14 cellular contexts compared by ENCODE assay signal in genomic region chr4:145735777-145736176, GRCh38. TPM values are rescaled to one million over a fixed set of nuclear protein-coding genes. Genes with fewer than 3 reads are reported as not detected.
A peak's percentile ranks its signal among the peaks of the same experiment; 100 is the strongest.
DNase-seq lines count a peak whose midpoint lies in the region; ATAC-seq and TF ChIP-seq lines count a peak whose summit lies in the region.
"Had no signal": no experiment of that assay in that cellular context is flagged by ENCODE, and none has a peak within 500 bp of the region (broad histone marks: within the 10 kb centered on the region; RNA-seq: fewer than 3 reads in every experiment).

No MANE protein-coding gene starts in this region.

- TF ChIP-seq CTCF in heart left ventricle (IDR thresholded peaks at IDR 0.05) = no peak
- TF ChIP-seq CTCF in endodermal cell (conservative IDR thresholded peaks at IDR 0.05) = no peak
- TF ChIP-seq CTCF in upper lobe of right lung (IDR thresholded peaks at IDR 0.05) = no peak

- H3K27me3 ChIP-seq in heart left ventricle = no peaks in the 10 kb centered on the region
- no peaks in the 10 kb centered on the region for H3K27me3 ChIP-seq in endodermal cell (ENCODE audit: control insufficient read depth, insufficient read depth, low read length, poor library complexity, severe bottlenecking)
- H3K27me3 ChIP-seq in neuronal stem cell (ENCODE audit: control insufficient read depth in 3 of 3, insufficient read depth in 3 of 3, low read depth in 1 of 3, low read length in 3 of 3) = no peaks in the 10 kb centered on the region
- H3K27me3 ChIP-seq in upper lobe of right lung = no peaks in the 10 kb centered on the region

- H2BK12ac ChIP-seq in neuronal stem cell (ENCODE audit: low read length) = no peak overlapping the region

- H3K27ac Mint-ChIP-seq in endodermal cell = peak overlapping the region; percentile 53
- H3K27ac Mint-ChIP-seq: activated B cell treated with CpG ODN at 0.5 μM for 24 hours; activated T-cell treated with anti-CD3 and anti-CD28 coated beads, Interleukin-2, amount 50 U/mL, for 72 hours had no signal

- DNase-seq in heart left ventricle = no peak
- no peak for DNase-seq in Right ventricle myocardium inferior (ENCODE audit: missing footprints)
- no peak for DNase-seq in endodermal cell
- DNase-seq in neuronal stem cell (ENCODE audit: low spot score) = no peak
- DNase-seq in upper lobe of right lung = no peak
- no peak for DNase-seq in glomerular visceral epithelial cell (ENCODE audit: extremely low spot score)
- DNase-seq in stimulated activated naive CD4-positive, alpha-beta T cell (lab: John Stamatoyannopoulos, UW) = no peak
- no peak for DNase-seq in activated naive CD4-positive, alpha-beta T cell (lab: John Stamatoyannopoulos, UW)
- DNase-seq: activated B cell treated with CpG ODN at 0.5 μM for 24 hours; activated T-cell treated with anti-CD3 and anti-CD28 coated beads, Interleukin-2, amount 50 U/mL, for 72 hours; NCI-H1436 treated with DMSO at 0.1 percent for 48 hours; NCI-H526 treated with DMSO at 0.1 percent for 48 hours; SIG-M5; stimulated activated CD4-positive, alpha-beta T cell treated with anti-CD3 and anti-CD28 coated beads, Interleukin-2, amount 100 ng/mL, for 48 hours had no signal

- 61 to 75% (median 71%) methylated on average over 4 of the region's 4 CpGs for WGBS in heart left ventricle, 4 donors
- 81 to 94% methylated on average over 3 to 4 of the region's 4 CpGs for WGBS in endodermal cell (ENCODE audit: insufficient coverage in 1 of 2, insufficient read length in 1 of 2), 2 experiments
- WGBS in neuronal stem cell (ENCODE audit: extremely low coverage in 2 of 2, insufficient read length in 2 of 2, insufficient replicate concordance in 1 of 2), 2 donors = no CpG with 5 or more reads among the region's 4 CpGs

- H3K36me3 ChIP-seq in heart left ventricle (no peaks in the 10 kb centered on the region), endodermal cell (ENCODE audit: control insufficient read depth, insufficient read depth, low read length) (no peaks in the 10 kb centered on the region), neuronal stem cell (replicated peaks in 1 of 2; ENCODE audit: control insufficient read depth in 2 of 2, insufficient read depth in 2 of 2, low read length in 2 of 2) (no peaks in the 10 kb centered on the region), upper lobe of right lung (no peaks in the 10 kb centered on the region)

- H3K9me3 ChIP-seq in heart left ventricle (no peaks in the 10 kb centered on the region), endodermal cell (ENCODE audit: control insufficient read depth, low read length) (no peaks in the 10 kb centered on the region), neuronal stem cell (replicated peaks in 1 of 2; ENCODE audit: control insufficient read depth in 2 of 2, insufficient read depth in 1 of 2, low read depth in 1 of 2, low read length in 2 of 2) (no peaks in the 10 kb centered on the region), upper lobe of right lung (no peaks in the 10 kb centered on the region)

- H2AFZ ChIP-seq in neuronal stem cell (ENCODE audit: low read length) = peak overlapping the region; percentile 72

- no peak overlapping the region for H3K14ac ChIP-seq in neuronal stem cell (ENCODE audit: low read length)

- H3K9ac ChIP-seq in endodermal cell (ENCODE audit: extremely low read depth, low read length, poor library complexity, severe bottlenecking) (no peak overlapping the region), neuronal stem cell (ENCODE audit: low read depth, low read length, poor library complexity) (no peak overlapping the region)

- no peak overlapping the region for H2BK5ac ChIP-seq in neuronal stem cell (ENCODE audit: low read length)

- peak overlapping the region; percentile 50 for H2BK15ac ChIP-seq in neuronal stem cell (ENCODE audit: low read length)

- no peaks in the 10 kb centered on the region for H3K79me1 ChIP-seq in neuronal stem cell (ENCODE audit: low read depth, low read length)

- H3K27me3 Mint-ChIP-seq in endodermal cell (ENCODE audit: insufficient read depth) = no peaks in the 10 kb centered on the region
- H3K27me3 Mint-ChIP-seq: activated B cell treated with CpG ODN at 0.5 μM for 24 hours had no signal

- ATAC-seq in heart left ventricle = no peak
- ATAC-seq in Right ventricle myocardium inferior = no peak
- no peak for ATAC-seq in upper lobe of right lung
- ATAC-seq: activated T-cell treated with anti-CD3 and anti-CD28 coated beads, Interleukin-2, amount 50 U/mL, for 72 hours had no signal

- peaks cover 48% of the 10 kb centered on the region for H3K4me1 Mint-ChIP-seq in endodermal cell

- H3K27ac ChIP-seq in heart left ventricle (peak overlapping the region; percentile 45 to 99 (median 95)), endodermal cell (ENCODE audit: low read depth, low read length) (peak overlapping the region; percentile 67), neuronal stem cell (replicated peaks; ENCODE audit: low read length) (no peak overlapping the region), upper lobe of right lung (peak overlapping the region; percentile 92)

- H3K4ac ChIP-seq in neuronal stem cell (ENCODE audit: low read length) = peak overlapping the region; percentile 2

- H3K18ac ChIP-seq in neuronal stem cell (ENCODE audit: low read length) = no peak overlapping the region

- no peaks in the 10 kb centered on the region for H3K36me3 Mint-ChIP-seq in endodermal cell (ENCODE audit: low read depth)

- no peak overlapping the region for H3K4me3 Mint-ChIP-seq in endodermal cell
- H3K4me3 Mint-ChIP-seq: activated B cell treated with CpG ODN at 0.5 μM for 24 hours; activated T-cell treated with anti-CD3 and anti-CD28 coated beads, Interleukin-2, amount 50 U/mL, for 72 hours had no signal

- H2BK120ac ChIP-seq in neuronal stem cell (ENCODE audit: low read depth, low read length) = no peak overlapping the region

- no peak overlapping the region for H3K23ac ChIP-seq in neuronal stem cell (ENCODE audit: low read depth, low read length, poor library complexity)

- peak overlapping the region; percentile 67 for H2AK5ac ChIP-seq in neuronal stem cell (ENCODE audit: low read depth, low read length)

- no peak for TF ChIP-seq POLR2A in heart left ventricle (IDR thresholded peaks at IDR 0.05)

- no peak overlapping the region for H3K4me2 ChIP-seq in neuronal stem cell (ENCODE audit: insufficient read depth, low read length, poor library complexity, severe bottlenecking)

- intact Hi-C loops in heart left ventricle (cut with DNase I) = loop anchor here in 8 of 10 donors (2.0 to 10.0 kb wide), 12 partner anchors 37 to 551 kb away; partner anchors contain the start of genes ZNF827 (in 3 of the 8), MMAA (in 1 of the 8), OTUD4 (in 1 of the 8) and SMAD1 (in 1 of the 8)
- intact Hi-C loops in Right ventricle myocardium inferior (cut with DNase I) = no loop called here
- intact Hi-C loops in upper lobe of right lung (cut with DNase I) = no loop called here

- no peaks in the 10 kb centered on the region for H3K9me3 Mint-ChIP-seq in endodermal cell
- H3K9me3 Mint-ChIP-seq: activated B cell treated with CpG ODN at 0.5 μM for 24 hours; activated T-cell treated with anti-CD3 and anti-CD28 coated beads, Interleukin-2, amount 50 U/mL, for 72 hours had no signal

- no peak overlapping the region for H4K8ac ChIP-seq in neuronal stem cell (ENCODE audit: low read depth, low read length)

- peaks cover 13 to 53% (median 46%) of the 10 kb centered on the region in 12 donors for H3K4me1 ChIP-seq in heart left ventricle
- H3K4me1 ChIP-seq in endodermal cell (ENCODE audit: control insufficient read depth, insufficient read depth, low read length) = peaks cover 28% of the 10 kb centered on the region
- peaks cover 25 to 36% of the 10 kb centered on the region in 2 donors for H3K4me1 ChIP-seq in neuronal stem cell (ENCODE audit: control insufficient read depth in 2 of 2, insufficient read depth in 1 of 2, low read depth in 1 of 2, low read length in 2 of 2)
- peaks cover 50% of the 10 kb centered on the region for H3K4me1 ChIP-seq in upper lobe of right lung

- H3K4me3 ChIP-seq in heart left ventricle (no peak overlapping the region), endodermal cell (ENCODE audit: low read length) (no peak overlapping the region), neuronal stem cell (ENCODE audit: low read length in 2 of 2) (no peak overlapping the region), upper lobe of right lung (no peak overlapping the region)

- no peak overlapping the region for H4K91ac ChIP-seq in neuronal stem cell (ENCODE audit: low read depth, low read length, poor library complexity)

RNA-seq across cellular contexts. Expression of gene C4orf51, which starts 55.8 kb away (rescaled TPM):
- total RNA-seq in heart left ventricle (not detected), Right ventricle myocardium inferior (not detected), endodermal cell (1 to 10 TPM in 1 of 2 donors, not detected in 1; 6.8 TPM), upper lobe of right lung (not detected)
- not detected for polyA plus RNA-seq in heart left ventricle
- not detected for polyA plus RNA-seq in endodermal cell (2013, experiment 1 of 2)
- not detected for polyA plus RNA-seq in endodermal cell (2013, experiment 2 of 2)
- polyA plus RNA-seq in neuronal stem cell (2013, experiment 1 of 2) = not detected
- polyA plus RNA-seq in neuronal stem cell (2013, experiment 2 of 2) = not detected
- total RNA-seq: activated B cell treated with CpG ODN at 0.5 μM for 24 hours; activated T-cell treated with anti-CD3 and anti-CD28 coated beads, Interleukin-2, amount 50 U/mL, for 72 hours had no signal

Comparison
In these comparisons a context has a peak if more than half of its experiments do, and no peak if none do; other contexts are left out.
1. intact Hi-C loops: an anchor here in heart left ventricle (2.0 to 10.0 kb wide); none called in Right ventricle myocardium inferior and upper lobe of right lung.